ENCODE assay signal across 23 cellular contexts in the genomic region with DNA sequence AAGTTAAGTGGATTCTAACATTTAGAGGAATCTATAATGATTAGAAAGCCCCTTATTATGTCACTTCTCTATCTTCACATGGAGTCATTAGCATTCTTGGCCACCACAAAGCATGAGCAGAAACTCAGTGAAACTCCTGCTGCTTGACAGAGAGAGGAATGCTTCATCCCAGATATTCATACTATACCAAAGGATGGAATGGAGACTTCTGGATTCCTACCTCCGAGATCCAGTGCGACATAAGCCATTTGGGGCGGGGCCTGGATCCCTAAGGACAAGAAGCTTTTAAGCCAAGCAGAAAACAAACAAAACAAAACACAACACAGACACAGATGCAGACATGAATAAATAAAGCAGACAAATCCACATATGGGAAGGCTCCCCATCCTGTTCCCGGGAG.
DNase-seq lines count a peak whose midpoint lies in the region; ATAC-seq and TF ChIP-seq lines count a peak whose summit lies in the region.
"Had no signal": no experiment of that assay in that cellular context is flagged by ENCODE, and none has a peak within 500 bp of the region (broad histone marks: within the 10 kb centered on the region; RNA-seq: fewer than 3 reads in every experiment).

No MANE protein-coding gene starts in this region.

- intact Hi-C loops in sciatic nerve (cut with DNase I), result no loop called here

- H3K4me3 ChIP-seq in GM23338 (no peak overlapping the region), hepatocyte (no peak overlapping the region)
- H3K4me3 ChIP-seq: BLaER1 treated with 17β-estradiol and CSF1 and Interleukin-3, amounts not matched to agents 10 nM and 100 nM; breast epithelium; MG63 had no signal

- H4K20me1 ChIP-seq in GM23338 (replicated peaks; ENCODE audit: insufficient read depth) (no peaks in the 10 kb centered on the region), hepatocyte (ENCODE audit: insufficient read depth, poor library complexity, severe bottlenecking) (no peaks in the 10 kb centered on the region)
- H4K20me1 ChIP-seq: BLaER1 treated with 17β-estradiol and CSF1 and Interleukin-3, amounts not matched to agents 10 nM and 100 nM had no signal

- H3K79me2 ChIP-seq in GM23338 (replicated peaks; ENCODE audit: insufficient read depth), result no peaks in the 10 kb centered on the region
- no peaks in the 10 kb centered on the region for H3K79me2 ChIP-seq in hepatocyte

- H3K27me3 ChIP-seq in GM23338 (ENCODE audit: insufficient read depth), result no peaks in the 10 kb centered on the region
- H3K27me3 ChIP-seq in hepatocyte, result no peaks in the 10 kb centered on the region
- H3K27me3 ChIP-seq: BLaER1 treated with 17β-estradiol and CSF1 and Interleukin-3, amounts not matched to agents 10 nM and 100 nM; breast epithelium; MG63 had no signal

- DNase-seq in GM23338 (ENCODE audit: low spot score) (peak; percentile 17), NCI-H446 (lab: John Stamatoyannopoulos, UW) (peak; percentile 37 to 53), hepatocyte (ENCODE audit: low spot score) (no peak), sciatic nerve (ENCODE audit: low spot score) (no peak), SHP77 (lab: John Stamatoyannopoulos, UW) (no peak), MV-4-11 (lab: John Stamatoyannopoulos, UW) (no peak)
- DNase-seq: activated CD4-positive, alpha-beta T cell treated with anti-CD3 and anti-CD28 coated beads for 36 hours; activated CD8-positive, alpha-beta T cell treated with anti-CD3 and anti-CD28 coated beads, Interleukin-2, amount 10 ng/mL, durations not matched to agents 7 days and 5 days; dorsolateral prefrontal cortex; GDM1; KG1; MG63; NCI-H1436; SW 1271; T-helper 9 cell; trophoblast cell had no signal

- ATAC-seq in GM23338 (no peak; the same call in 2 of the 3 replicates), sciatic nerve (peak; percentile 29)
- no peak for ATAC-seq in stimulated activated memory B cell treated with anti-CD40 and anti-IgM and Interleukin-4, amounts not matched to agents 10 μg/mL and 1 μg/mL and 100 μg/mL, for 72 hours
- ATAC-seq: activated CD4-positive, alpha-beta T cell treated with anti-CD3 and anti-CD28 coated beads for 36 hours; activated CD8-positive, alpha-beta T cell treated with anti-CD3 and anti-CD28 coated beads, Interleukin-2, amount 10 ng/mL, durations not matched to agents 7 days and 5 days; stimulated activated effector memory CD8-positive, alpha-beta T cell treated with anti-CD3 and anti-CD28 coated beads, Interleukin-12 subunit alpha, Interleukin-12 subunit beta, amount 100 ng/mL, for 72 hours had no signal

- H3K27ac Mint-ChIP-seq in GM23338, result peak overlapping the region; percentile 23; the same call in 1 of the 2 replicates
- H3K27ac Mint-ChIP-seq in stimulated activated memory B cell treated with anti-CD40 and anti-IgM and Interleukin-4, amounts not matched to agents 10 μg/mL and 1 μg/mL and 100 μg/mL, for 72 hours, result no peak overlapping the region
- H3K27ac Mint-ChIP-seq: activated CD4-positive, alpha-beta T cell treated with anti-CD3 and anti-CD28 coated beads for 36 hours; activated CD8-positive, alpha-beta T cell treated with anti-CD3 and anti-CD28 coated beads, Interleukin-2, amount 10 ng/mL, durations not matched to agents 7 days and 5 days; activated naive CD8-positive, alpha-beta T cell; activated T-helper 2 cell treated with anti-CD3 and anti-CD28 coated beads, Interferon-gamma antibody, Interleukin-2, Interleukin-4, amounts not matched to agents 10 μg/mL and 5 μg/mL and 100 μg/mL, durations not matched to agents 14 hours and 24 hours and 36 hours; memory B cell; stimulated activated effector memory CD8-positive, alpha-beta T cell treated with anti-CD3 and anti-CD28 coated beads, Interleukin-12 subunit alpha, Interleukin-12 subunit beta, amount 100 ng/mL, for 72 hours had no signal

- H3K4me1 Mint-ChIP-seq in GM23338, result peaks cover 16% of the 10 kb centered on the region
- H3K4me1 Mint-ChIP-seq in stimulated activated memory B cell treated with anti-CD40 and anti-IgM and Interleukin-4, amounts not matched to agents 10 μg/mL and 1 μg/mL and 100 μg/mL, for 72 hours, result no peaks in the 10 kb centered on the region
- H3K4me1 Mint-ChIP-seq: activated CD4-positive, alpha-beta T cell treated with anti-CD3 and anti-CD28 coated beads for 36 hours; memory B cell; stimulated activated effector memory CD8-positive, alpha-beta T cell treated with anti-CD3 and anti-CD28 coated beads, Interleukin-12 subunit alpha, Interleukin-12 subunit beta, amount 100 ng/mL, for 72 hours had no signal

- no peaks in the 10 kb centered on the region for H3K9me3 Mint-ChIP-seq in GM23338
- no peaks in the 10 kb centered on the region for H3K9me3 Mint-ChIP-seq in stimulated activated memory B cell treated with anti-CD40 and anti-IgM and Interleukin-4, amounts not matched to agents 10 μg/mL and 1 μg/mL and 100 μg/mL, for 72 hours
- H3K9me3 Mint-ChIP-seq: activated T-helper 2 cell treated with anti-CD3 and anti-CD28 coated beads, Interferon-gamma antibody, Interleukin-2, Interleukin-4, amounts not matched to agents 10 μg/mL and 5 μg/mL and 100 μg/mL, durations not matched to agents 14 hours and 24 hours and 36 hours; memory B cell had no signal

- no peaks in the 10 kb centered on the region for H3K9me2 ChIP-seq in GM23338 (ENCODE audit: insufficient read depth)
- no peaks in the 10 kb centered on the region for H3K9me2 ChIP-seq in hepatocyte (replicated peaks; ENCODE audit: insufficient read depth)

- H2AFZ ChIP-seq in GM23338, result peak overlapping the region; percentile 53; the same call in 1 of the 2 replicates
- H2AFZ ChIP-seq in hepatocyte, result no peak overlapping the region

- H3K4me1 ChIP-seq in GM23338 (ENCODE audit: insufficient read depth) (peaks cover 18% of the 10 kb centered on the region; the same call in 1 of the 2 replicates), hepatocyte (ENCODE audit: insufficient read depth) (peaks cover 10% of the 10 kb centered on the region)

- H3K9me3 ChIP-seq in hepatocyte (ENCODE audit: low read depth), result no peaks in the 10 kb centered on the region
- H3K9me3 ChIP-seq: BLaER1 treated with 17β-estradiol and CSF1 and Interleukin-3, amounts not matched to agents 10 nM and 100 nM; breast epithelium; MG63 had no signal

- H3K4me2 ChIP-seq in GM23338 (0 out of 2 replicates have a peak overlapping the region, but pooled peaks have one; percentile 15), hepatocyte (peak overlapping the region; percentile 17)

- TF ChIP-seq CTCF in GM23338 (conservative IDR thresholded peaks at IDR 0.05; ENCODE audit: low read depth in 2 of 2) (no peak), hepatocyte (IDR thresholded peaks at IDR 0.05; ENCODE audit: poor library complexity) (no peak)

- H3K4me3 Mint-ChIP-seq in GM23338, result no peak overlapping the region
- no peak overlapping the region for H3K4me3 Mint-ChIP-seq in stimulated activated memory B cell treated with anti-CD40 and anti-IgM and Interleukin-4, amounts not matched to agents 10 μg/mL and 1 μg/mL and 100 μg/mL, for 72 hours
- H3K4me3 Mint-ChIP-seq: activated CD4-positive, alpha-beta T cell treated with anti-CD3 and anti-CD28 coated beads for 36 hours; activated CD8-positive, alpha-beta T cell treated with anti-CD3 and anti-CD28 coated beads, Interleukin-2, amount 10 ng/mL, durations not matched to agents 7 days and 5 days; activated naive CD8-positive, alpha-beta T cell; memory B cell; stimulated activated effector memory CD8-positive, alpha-beta T cell treated with anti-CD3 and anti-CD28 coated beads, Interleukin-12 subunit alpha, Interleukin-12 subunit beta, amount 100 ng/mL, for 72 hours had no signal

- H3K27ac ChIP-seq in GM23338 (ENCODE audit: low read depth) (no peak overlapping the region), hepatocyte (no peak overlapping the region)
- H3K27ac ChIP-seq: BLaER1 treated with 17β-estradiol and CSF1 and Interleukin-3, amounts not matched to agents 10 nM and 100 nM; dorsolateral prefrontal cortex had no signal

- H3K27me3 Mint-ChIP-seq in GM23338 (ENCODE audit: insufficient read depth, low read depth, poor library complexity), result no peaks in the 10 kb centered on the region
- H3K27me3 Mint-ChIP-seq in stimulated activated memory B cell treated with anti-CD40 and anti-IgM and Interleukin-4, amounts not matched to agents 10 μg/mL and 1 μg/mL and 100 μg/mL, for 72 hours, result no peaks in the 10 kb centered on the region
- H3K27me3 Mint-ChIP-seq: activated CD4-positive, alpha-beta T cell treated with anti-CD3 and anti-CD28 coated beads for 36 hours; activated naive CD8-positive, alpha-beta T cell had no signal

- no peaks in the 10 kb centered on the region for H3F3A ChIP-seq in GM23338 (replicated peaks; ENCODE audit: low read depth)

- no peaks in the 10 kb centered on the region for H3K36me3 Mint-ChIP-seq in GM23338 (ENCODE audit: low read depth)
- H3K36me3 Mint-ChIP-seq in stimulated activated memory B cell treated with anti-CD40 and anti-IgM and Interleukin-4, amounts not matched to agents 10 μg/mL and 1 μg/mL and 100 μg/mL, for 72 hours, result no peaks in the 10 kb centered on the region
- H3K36me3 Mint-ChIP-seq: activated naive CD8-positive, alpha-beta T cell; memory B cell; stimulated activated effector memory CD8-positive, alpha-beta T cell treated with anti-CD3 and anti-CD28 coated beads, Interleukin-12 subunit alpha, Interleukin-12 subunit beta, amount 100 ng/mL, for 72 hours had no signal

- WGBS in hepatocyte (ENCODE audit: low lambda C conversion rate, missing lambda C conversion rate), result 75% methylated on average over 4 of the region's 4 CpGs

- H3K36me3 ChIP-seq in GM23338 (ENCODE audit: insufficient read depth) (no peaks in the 10 kb centered on the region), hepatocyte (replicated peaks; ENCODE audit: insufficient read depth, low read depth) (no peaks in the 10 kb centered on the region)
- H3K36me3 ChIP-seq: BLaER1 treated with 17β-estradiol and CSF1 and Interleukin-3, amounts not matched to agents 10 nM and 100 nM; breast epithelium; MG63 had no signal

TF ChIP-seq in GM23338, 12 proteins besides CTCF, POLR2A, EP300 and RAD21 (continues in another document):
- TF ChIP-seq ZNF331 (CRISPR knock-in tag; IDR thresholded peaks at IDR 0.05; ENCODE audit: low read depth), result no peak

Comparison
In these comparisons a context has a peak if more than half of its experiments do, and no peak if none do; other contexts are left out.
1. DNase-seq: peak in GM23338 (single experiment) and NCI-H446 (2 of 2); none in hepatocyte (single experiment), sciatic nerve (single experiment), SHP77 (0 of 2) and MV-4-11 (single experiment).